In genomic region chr3:39005295-39005694, GRCh38 we compare ENCODE assay signal across 32 cellular contexts. TPM values are rescaled to one million over a fixed set of nuclear protein-coding genes. Genes with fewer than 3 reads are reported as not detected.
"Had no signal": no experiment of that assay in that cellular context is flagged by ENCODE, and none has a peak within 500 bp of the region (broad histone marks: within the 10 kb centered on the region; RNA-seq: fewer than 3 reads in every experiment).

No MANE protein-coding gene starts in this region.

- H3K27me3 ChIP-seq: ascending aorta, cardiac muscle cell, Peyer's patch had no signal

- H3K4me1 ChIP-seq: ascending aorta, Peyer's patch had no signal

- H3K4me1 Mint-ChIP-seq: activated naive CD4-positive, alpha-beta T cell treated with anti-CD3 and anti-CD28 coated beads, Interleukin-2, amount 50 U/mL, for 24 hours; activated naive CD8-positive, alpha-beta T cell treated with anti-CD3 and anti-CD28 coated beads, Interleukin-2, amount 10 ng/mL, durations not matched to agents 7 days and 5 days; central memory CD8-positive, alpha-beta T cell had no signal

- H3K27ac Mint-ChIP-seq: activated CD8-positive, alpha-beta T cell treated with anti-CD3 and anti-CD28 coated beads for 36 hours; activated naive CD4-positive, alpha-beta T cell treated with anti-CD3 and anti-CD28 coated beads, Interleukin-2, amount 50 U/mL, for 24 hours; activated naive CD8-positive, alpha-beta T cell treated with anti-CD3 and anti-CD28 coated beads, Interleukin-2, amount 10 ng/mL, durations not matched to agents 7 days and 5 days; activated T-cell treated with anti-CD3 and anti-CD28 coated beads, Interleukin-2, amount 50 U/mL, for 24 hours; activated T-helper 2 cell treated with anti-CD3 and anti-CD28 coated beads, Interferon-gamma antibody, Interleukin-2, Interleukin-4, amounts not matched to agents 10 μg/mL and 5 μg/mL and 100 μg/mL, durations not matched to agents 14 hours and 24 hours and 36 hours had no signal

- H3K27ac ChIP-seq: ascending aorta, cardiac muscle cell, Peyer's patch, WERI-Rb-1 had no signal

- H3K4me3 Mint-ChIP-seq: activated CD8-positive, alpha-beta T cell treated with anti-CD3 and anti-CD28 coated beads for 36 hours; activated naive CD4-positive, alpha-beta T cell treated with anti-CD3 and anti-CD28 coated beads, Interleukin-2, amount 50 U/mL, for 24 hours; activated naive CD8-positive, alpha-beta T cell treated with anti-CD3 and anti-CD28 coated beads, Interleukin-2, amount 10 ng/mL, durations not matched to agents 7 days and 5 days; activated T-cell treated with anti-CD3 and anti-CD28 coated beads, Interleukin-2, amount 50 U/mL, for 24 hours; central memory CD8-positive, alpha-beta T cell had no signal

- H3K4me3 ChIP-seq: ascending aorta, cardiac muscle cell, Peyer's patch had no signal

- ATAC-seq: activated CD8-positive, alpha-beta T cell treated with anti-CD3 and anti-CD28 coated beads for 36 hours; PC-3 had no signal

- H3K36me3 Mint-ChIP-seq: activated naive CD4-positive, alpha-beta T cell treated with anti-CD3 and anti-CD28 coated beads, Interleukin-2, amount 50 U/mL, for 24 hours; activated naive CD8-positive, alpha-beta T cell treated with anti-CD3 and anti-CD28 coated beads, Interleukin-2, amount 10 ng/mL, durations not matched to agents 7 days and 5 days had no signal

- DNase-seq: activated CD4-positive, alpha-beta T cell treated with anti-CD3 and anti-CD28 coated beads for 1 hour; activated CD4-positive, alpha-beta T cell treated with anti-CD3 and anti-CD28 coated beads for 48 hours; activated CD4-positive, alpha-beta T cell treated with anti-CD3 and anti-CD28 coated beads, Interleukin-2, amount 50 U/mL, for 4 hours; activated CD4-positive, CD25-positive, alpha-beta regulatory T cell; activated CD8-positive, alpha-beta T cell treated with anti-CD3 and anti-CD28 coated beads for 36 hours; activated gamma-delta T cell; activated naive CD4-positive, alpha-beta T cell treated with Interleukin-2 at 50 U/mL for 16 hours; activated naive CD8-positive, alpha-beta T cell treated with anti-CD3 and anti-CD28 coated beads, Interleukin-2, amount 10 ng/mL, durations not matched to agents 7 days and 5 days; activated T-cell treated with anti-CD3 and anti-CD28 coated beads, Interleukin-2, amount 50 U/mL, for 24 hours; amygdala; NCI-H1092 treated with DMSO at 0.1 percent for 48 hours; NCI-H1417 treated with DMSO at 0.1 percent for 48 hours; NCI-H1930; NCI-H2081 treated with DMSO at 0.1 percent for 48 hours; NCI-H226; NCI-H446 treated with DMSO at 0.1 percent for 48 hours; NCI-H524; PC-3; Peyer's patch; RPMI8226; SIG-M5; SW 1271; T-helper 1 cell; T-helper 2 cell; T-helper 9 cell; WERI-Rb-1 had no signal

- H3K36me3 ChIP-seq: ascending aorta, cardiac muscle cell, Peyer's patch, WERI-Rb-1 had no signal

- H3K9me3 Mint-ChIP-seq: activated CD8-positive, alpha-beta T cell treated with anti-CD3 and anti-CD28 coated beads for 36 hours; activated naive CD4-positive, alpha-beta T cell treated with anti-CD3 and anti-CD28 coated beads, Interleukin-2, amount 50 U/mL, for 24 hours; activated naive CD8-positive, alpha-beta T cell treated with anti-CD3 and anti-CD28 coated beads, Interleukin-2, amount 10 ng/mL, durations not matched to agents 7 days and 5 days; activated T-cell treated with anti-CD3 and anti-CD28 coated beads, Interleukin-2, amount 50 U/mL, for 24 hours; activated T-helper 2 cell treated with anti-CD3 and anti-CD28 coated beads, Interferon-gamma antibody, Interleukin-2, Interleukin-4, amounts not matched to agents 10 μg/mL and 5 μg/mL and 100 μg/mL, durations not matched to agents 14 hours and 24 hours and 36 hours; central memory CD8-positive, alpha-beta T cell had no signal

- H3K9me3 ChIP-seq: Peyer's patch had no signal

RNA-seq across cellular contexts. Expression of gene SCN11A, which starts 46.4 kb away (rescaled TPM):
- total RNA-seq: activated CD8-positive, alpha-beta T cell treated with anti-CD3 and anti-CD28 coated beads for 36 hours; ascending aorta; M059J; PC-3 had no signal
